8 cellular contexts compared by ENCODE assay signal in genomic region chr12:46933947-46934346, GRCh38.
DNase-seq lines count a peak whose midpoint lies in the region; ATAC-seq and TF ChIP-seq lines count a peak whose summit lies in the region.

No MANE protein-coding gene starts in this region.

- H3K27me3 Mint-ChIP-seq in Calu3 (ENCODE audit: unreplicated experiment), result no peaks in the 10 kb centered on the region
- peaks cover 9% of the 10 kb centered on the region for H3K27me3 Mint-ChIP-seq in activated naive CD8-positive, alpha-beta T cell treated with anti-CD3 and anti-CD28 coated beads for 36 hours

- no peak for TF ChIP-seq CTCF in Calu3 (IDR thresholded peaks at IDR 0.05; ENCODE audit: unreplicated experiment)
- TF ChIP-seq CTCF in WERI-Rb-1 (IDR thresholded peaks at IDR 0.05; ENCODE audit: low read depth, low read length), result peak; percentile 27; the same call in 1 of the 2 replicates
- peak; percentile 54 to 64 for TF ChIP-seq CTCF in tibial artery (IDR thresholded peaks at IDR 0.05)

- intact Hi-C loops in Calu3 (cut with micrococcal nuclease; ENCODE audit: unreplicated experiment), result loop anchor here (1.0 to 10.0 kb wide), 3 partner anchors 259 to 779 kb away; no protein-coding TSS in a partner anchor
- intact Hi-C loops in right cardiac atrium (cut with DNase I), result loop anchor here in 2 of 4 donors (5.0 to 10.0 kb wide), 3 partner anchors 257 to 809 kb away; no protein-coding TSS in a partner anchor
- intact Hi-C loops in tibial artery (cut with DNase I; ENCODE audit: low total_unique reads), result loop anchor here (5.0 kb wide), 1 partner anchor 257 kb away; no protein-coding TSS in a partner anchor

- DNase-seq in Calu3, result peak; percentile 10
- DNase-seq in HuH-7 (ENCODE audit: low spot score), result peak; percentile 25
- no peak for DNase-seq in WERI-Rb-1
- DNase-seq in right cardiac atrium, result no peak
- DNase-seq in tibial artery, result no peak
- no peak for DNase-seq in ureter (ENCODE audit: low spot score)
- DNase-seq in activated naive CD8-positive, alpha-beta T cell treated with anti-CD3 and anti-CD28 coated beads for 36 hours, result no peak

- H3K4me1 ChIP-seq in right cardiac atrium (ENCODE audit: control insufficient read depth, insufficient read depth, low read length) (no peaks in the 10 kb centered on the region), tibial artery (no peaks in the 10 kb centered on the region)

- peaks cover 8% of the 10 kb centered on the region for H3K27me3 ChIP-seq in WERI-Rb-1 (ENCODE audit: insufficient read depth, low read depth, severe bottlenecking)
- no peaks in the 10 kb centered on the region for H3K27me3 ChIP-seq in right cardiac atrium (ENCODE audit: control insufficient read depth, insufficient read depth)
- no peaks in the 10 kb centered on the region for H3K27me3 ChIP-seq in tibial artery

- ATAC-seq in right cardiac atrium, result peak; percentile 52 to 55
- ATAC-seq in GM21723 (IDR thresholded peaks at IDR 0.05; ENCODE audit: unreplicated experiment), result no peak

- CTCF ChIA-PET in Calu3 (lab: Charles Lee), result no interaction called here

- H3K4me3 ChIP-seq in WERI-Rb-1 (ENCODE audit: low read depth, low read length) (no peak overlapping the region), right cardiac atrium (ENCODE audit: low read length) (no peak overlapping the region), tibial artery (no peak overlapping the region)

- no peaks in the 10 kb centered on the region for H3K9me3 Mint-ChIP-seq in Calu3 (ENCODE audit: low read depth, unreplicated experiment)
- H3K9me3 Mint-ChIP-seq in activated naive CD8-positive, alpha-beta T cell treated with anti-CD3 and anti-CD28 coated beads for 36 hours, result no peaks in the 10 kb centered on the region

- no peaks in the 10 kb centered on the region for H3K36me3 Mint-ChIP-seq in Calu3 (ENCODE audit: insufficient read depth, unreplicated experiment)
- H3K36me3 Mint-ChIP-seq in activated naive CD8-positive, alpha-beta T cell treated with anti-CD3 and anti-CD28 coated beads for 36 hours, result no peaks in the 10 kb centered on the region

- H3K36me3 ChIP-seq in WERI-Rb-1 (no peaks in the 10 kb centered on the region), tibial artery (no peaks in the 10 kb centered on the region)

- no TSS peak for BruUV-seq in Calu3 (replicated peaks; lab: Mats Ljungman, UMichigan)

- WGBS in right cardiac atrium, result 32% methylated on average over 1 of the region's 1 CpG

- no peak overlapping the region for H3K4me3 Mint-ChIP-seq in Calu3 (ENCODE audit: low read depth, unreplicated experiment)
- H3K4me3 Mint-ChIP-seq in activated naive CD8-positive, alpha-beta T cell treated with anti-CD3 and anti-CD28 coated beads for 36 hours, result no peak overlapping the region

- H3K27ac ChIP-seq in WERI-Rb-1, result no peak overlapping the region
- no peak overlapping the region for H3K27ac ChIP-seq in right cardiac atrium (ENCODE audit: low read length)
- no peak overlapping the region for H3K27ac ChIP-seq in tibial artery

- H3K4me1 Mint-ChIP-seq in Calu3 (ENCODE audit: low read depth, unreplicated experiment), result peaks cover 10% of the 10 kb centered on the region
- peaks cover 1% of the 10 kb centered on the region for H3K4me1 Mint-ChIP-seq in activated naive CD8-positive, alpha-beta T cell treated with anti-CD3 and anti-CD28 coated beads for 36 hours

- H3K9me3 ChIP-seq in WERI-Rb-1 (ENCODE audit: severe bottlenecking) (no peaks in the 10 kb centered on the region), right cardiac atrium (ENCODE audit: control insufficient read depth, low read length) (no peaks in the 10 kb centered on the region), tibial artery (no peaks in the 10 kb centered on the region)

- no peak overlapping the region for H3K27ac Mint-ChIP-seq in Calu3 (ENCODE audit: unreplicated experiment)
- no peak overlapping the region for H3K27ac Mint-ChIP-seq in activated naive CD8-positive, alpha-beta T cell treated with anti-CD3 and anti-CD28 coated beads for 36 hours

Comparison
In these comparisons a context has a peak if more than half of its experiments do, and no peak if none do; other contexts are left out.
1. DNase-seq: peak in Calu3 (single experiment) and HuH-7 (single experiment); none in WERI-Rb-1 (single experiment), right cardiac atrium (0 of 3), tibial artery (0 of 2), ureter (single experiment) and activated naive CD8-positive, alpha-beta T cell treated with anti-CD3 and anti-CD28 coated beads for 36 hours (single experiment).